ENCODE assay signal across 8 cellular contexts in genomic region chr9:128073260-128073886, GRCh38. TPM values are rescaled to one million over a fixed set of nuclear protein-coding genes. Genes with fewer than 3 reads are reported as not detected.
DNase-seq lines count a peak whose midpoint lies in the region; ATAC-seq and TF ChIP-seq lines count a peak whose summit lies in the region.

No MANE protein-coding gene starts in this region.

- no peak overlapping the region for H3K14ac ChIP-seq in neuronal stem cell (ENCODE audit: low read length)

- no peak overlapping the region for H2AK5ac ChIP-seq in neuronal stem cell (ENCODE audit: low read depth, low read length)

- no peak for ATAC-seq in activated T-cell treated with anti-CD3 and anti-CD28 coated beads, Interleukin-2, amount 50 U/mL, for 72 hours (replicated peaks in 1 of 2)
- ATAC-seq in upper lobe of left lung (ENCODE audit: low FRiP score in 2 of 2), result peak in 1 of 2 donors; percentile 42

- H3K79me1 ChIP-seq in neuronal stem cell (ENCODE audit: low read depth, low read length), result no peaks in the 10 kb centered on the region

- H3K27me3 Mint-ChIP-seq in activated T-cell treated with anti-CD3 and anti-CD28 coated beads, Interleukin-2, amount 50 U/mL, for 72 hours (ENCODE audit: low read depth), result no peaks in the 10 kb centered on the region
- H3K27me3 Mint-ChIP-seq in mesothelial cell of epicardium (ENCODE audit: low read depth), result no peaks in the 10 kb centered on the region

- no peak for DNase-seq in activated T-cell treated with anti-CD3 and anti-CD28 coated beads, Interleukin-2, amount 50 U/mL, for 72 hours
- DNase-seq in activated T-cell treated with anti-CD3 and anti-CD28 coated beads, Interleukin-2, amount 50 U/mL, for 1 hour, result no peak
- DNase-seq in ascending aorta (ENCODE audit: low spot score in 2 of 2), result no peak
- no peak for DNase-seq in mesothelial cell of epicardium (ENCODE audit: low spot score in 2 of 2, unreplicated experiment in 2 of 2)
- no peak for DNase-seq in upper lobe of left lung
- DNase-seq in neuronal stem cell (ENCODE audit: low spot score), result no peak
- no peak for DNase-seq in NCI-H1694 treated with DMSO at 0.1 percent for 48 hours (lab: John Stamatoyannopoulos, UW)
- DNase-seq in RWPE1 (ENCODE audit: low spot score), result no peak

- 68 to 74% methylated on average over 7 of the region's 7 CpGs for WGBS in upper lobe of left lung, 2 donors
- no CpG with 5 or more reads among the region's 7 CpGs for WGBS in neuronal stem cell (ENCODE audit: extremely low coverage in 2 of 2, insufficient read length in 2 of 2, insufficient replicate concordance in 1 of 2), 2 donors

- no peak overlapping the region for H3K4me2 ChIP-seq in neuronal stem cell (ENCODE audit: insufficient read depth, low read length, poor library complexity, severe bottlenecking)

- H3K4me1 Mint-ChIP-seq in activated T-cell treated with anti-CD3 and anti-CD28 coated beads, Interleukin-2, amount 50 U/mL, for 72 hours (ENCODE audit: low read depth), result peaks cover 67% of the 10 kb centered on the region
- peaks cover 45% of the 10 kb centered on the region for H3K4me1 Mint-ChIP-seq in mesothelial cell of epicardium

- peak overlapping the region; percentile 39 to 54 for H3K4me3 Mint-ChIP-seq in activated T-cell treated with anti-CD3 and anti-CD28 coated beads, Interleukin-2, amount 50 U/mL, for 72 hours
- H3K4me3 Mint-ChIP-seq in mesothelial cell of epicardium, result no peak overlapping the region

- H3K27ac Mint-ChIP-seq in activated T-cell treated with anti-CD3 and anti-CD28 coated beads, Interleukin-2, amount 50 U/mL, for 72 hours, result peak overlapping the region; percentile 94
- peak overlapping the region; percentile 90 for H3K27ac Mint-ChIP-seq in mesothelial cell of epicardium

- TF ChIP-seq EP300 in upper lobe of left lung (IDR thresholded peaks at IDR 0.05), result no peak

- TF ChIP-seq CTCF in ascending aorta (IDR thresholded peaks at IDR 0.05) (no peak), mesothelial cell of epicardium (IDR thresholded peaks at IDR 0.05; ENCODE audit: unreplicated experiment) (no peak), upper lobe of left lung (IDR thresholded peaks at IDR 0.05) (no peak), RWPE1 (conservative IDR thresholded peaks at IDR 0.05; ENCODE audit: low read depth) (no peak)

- no peaks in the 10 kb centered on the region for H3K9me3 Mint-ChIP-seq in activated T-cell treated with anti-CD3 and anti-CD28 coated beads, Interleukin-2, amount 50 U/mL, for 72 hours
- H3K9me3 Mint-ChIP-seq in mesothelial cell of epicardium, result no peaks in the 10 kb centered on the region

- H3K36me3 Mint-ChIP-seq in activated T-cell treated with anti-CD3 and anti-CD28 coated beads, Interleukin-2, amount 50 U/mL, for 72 hours (ENCODE audit: insufficient read depth in 2 of 2), result peaks cover 2 to 4% of the 10 kb centered on the region in 2 donors
- H3K36me3 Mint-ChIP-seq in mesothelial cell of epicardium, result no peaks in the 10 kb centered on the region

- H3K4ac ChIP-seq in neuronal stem cell (ENCODE audit: low read length), result no peak overlapping the region

- CTCF ChIA-PET in RWPE1 (lab: Yijun Ruan, JAX), result interaction anchor here (0.9 to 2.0 kb wide), 2 partner anchors 10 to 44 kb away, joined by 3 to 12 read pairs; no protein-coding TSS in a partner anchor

- H3K9ac ChIP-seq in neuronal stem cell (ENCODE audit: low read depth, low read length, poor library complexity), result no peak overlapping the region

- peaks cover 19 to 43% of the 10 kb centered on the region in 2 donors for H3K4me1 ChIP-seq in ascending aorta
- H3K4me1 ChIP-seq in upper lobe of left lung, result peaks cover 52 to 76% (median 64%) of the 10 kb centered on the region in 4 donors
- H3K4me1 ChIP-seq in neuronal stem cell (ENCODE audit: control insufficient read depth in 2 of 2, insufficient read depth in 1 of 2, low read depth in 1 of 2, low read length in 2 of 2), result peaks cover 15 to 19% of the 10 kb centered on the region in 2 donors

- H2AFZ ChIP-seq in neuronal stem cell (ENCODE audit: low read length), result no peak overlapping the region

- intact Hi-C loops in ascending aorta (cut with DNase I), result no loop called here

- H2BK12ac ChIP-seq in neuronal stem cell (ENCODE audit: low read length), result no peak overlapping the region

- no peak overlapping the region for H2BK15ac ChIP-seq in neuronal stem cell (ENCODE audit: low read length)

- no peaks in the 10 kb centered on the region for H3K36me3 ChIP-seq in ascending aorta
- H3K36me3 ChIP-seq in upper lobe of left lung, result no peaks in the 10 kb centered on the region
- H3K36me3 ChIP-seq in neuronal stem cell (replicated peaks in 1 of 2; ENCODE audit: control insufficient read depth in 2 of 2, insufficient read depth in 2 of 2, low read length in 2 of 2), result peaks cover 0 to 4% of the 10 kb centered on the region in 2 donors

- TF ChIP-seq POLR2A in upper lobe of left lung (IDR thresholded peaks at IDR 0.05), result no peak

- no peak overlapping the region for H2BK120ac ChIP-seq in neuronal stem cell (ENCODE audit: low read depth, low read length)

- POLR2A ChIA-PET in RWPE1 (lab: Yijun Ruan, JAX; ENCODE audit: low non-redundant PET), result interaction anchor here (0.6 kb wide), 1 partner anchor 53 kb away, joined by 6 read pairs; no protein-coding TSS in a partner anchor

- H3K23ac ChIP-seq in neuronal stem cell (ENCODE audit: low read depth, low read length, poor library complexity), result no peak overlapping the region

- H4K91ac ChIP-seq in neuronal stem cell (ENCODE audit: low read depth, low read length, poor library complexity), result no peak overlapping the region

- no peak overlapping the region for H4K8ac ChIP-seq in neuronal stem cell (ENCODE audit: low read depth, low read length)

- H3K9me3 ChIP-seq in ascending aorta, result no peaks in the 10 kb centered on the region
- no peaks in the 10 kb centered on the region for H3K9me3 ChIP-seq in upper lobe of left lung
- peaks cover 0 to 4% of the 10 kb centered on the region in 2 donors for H3K9me3 ChIP-seq in neuronal stem cell (replicated peaks in 1 of 2; ENCODE audit: control insufficient read depth in 2 of 2, insufficient read depth in 1 of 2, low read depth in 1 of 2, low read length in 2 of 2)

- no peak overlapping the region for H3K18ac ChIP-seq in neuronal stem cell (ENCODE audit: low read length)

- peak overlapping the region; percentile 3 to 9 for H3K4me3 ChIP-seq in ascending aorta
- H3K4me3 ChIP-seq in upper lobe of left lung, result no peak overlapping the region
- no peak overlapping the region for H3K4me3 ChIP-seq in neuronal stem cell (ENCODE audit: low read length in 2 of 2)

- no peak overlapping the region for H2BK5ac ChIP-seq in neuronal stem cell (ENCODE audit: low read length)

- H3K27ac ChIP-seq in ascending aorta, result peak overlapping the region; percentile 95 to 97
- H3K27ac ChIP-seq in upper lobe of left lung, result peak overlapping the region; percentile 64 to 94 (median 78)
- no peak overlapping the region for H3K27ac ChIP-seq in neuronal stem cell (replicated peaks; ENCODE audit: low read length)
- H3K27ac ChIP-seq in RWPE1, result no peak overlapping the region

- H3K27me3 ChIP-seq in ascending aorta, result no peaks in the 10 kb centered on the region
- H3K27me3 ChIP-seq in upper lobe of left lung, result no peaks in the 10 kb centered on the region
- no peaks in the 10 kb centered on the region for H3K27me3 ChIP-seq in neuronal stem cell (ENCODE audit: control insufficient read depth in 3 of 3, insufficient read depth in 3 of 3, low read depth in 1 of 3, low read length in 3 of 3)

RNA-seq across cellular contexts. Expression of gene SLC25A25, which starts 5.3 kb away (rescaled TPM):
- 10 to 100 TPM in 1 of 2 donors, 1 to 10 TPM in 1; 9.7 to 11.2 TPM for total RNA-seq in activated T-cell treated with anti-CD3 and anti-CD28 coated beads, Interleukin-2, amount 50 U/mL, for 72 hours
- total RNA-seq in ascending aorta, result 27.4 TPM
- total RNA-seq in mesothelial cell of epicardium, result 24.2 to 26.4 TPM (median 26.2 TPM) in 3 replicates
- total RNA-seq in upper lobe of left lung, result 10 to 100 TPM; 23.6 to 40.2 (median 33.7) TPM
- polyA plus RNA-seq in neuronal stem cell (2013, experiment 1 of 2), result 7.8 TPM
- 7.4 TPM for polyA plus RNA-seq in neuronal stem cell (2013, experiment 2 of 2)

RNA-seq across cellular contexts. Expression of gene NAIF1, which starts 6.3 kb away (rescaled TPM):
- total RNA-seq in activated T-cell treated with anti-CD3 and anti-CD28 coated beads, Interleukin-2, amount 50 U/mL, for 72 hours, result 10 to 100 TPM; 11.9 to 17.9 TPM
- total RNA-seq in ascending aorta, result 48.2 TPM
- total RNA-seq in mesothelial cell of epicardium, result 8.5 to 9.2 TPM (median 8.9 TPM) in 3 replicates
- total RNA-seq in upper lobe of left lung, result 10 to 100 TPM in 5 of 6 donors, 1 to 10 TPM in 1; 8.0 to 37.7 (median 13.0) TPM
- polyA plus RNA-seq in neuronal stem cell (2013, experiment 1 of 2), result 6.9 TPM
- 7.8 TPM for polyA plus RNA-seq in neuronal stem cell (2013, experiment 2 of 2)

RNA-seq across cellular contexts. Expression of gene PTGES2, which starts 54.2 kb away (rescaled TPM):
- total RNA-seq in activated T-cell treated with anti-CD3 and anti-CD28 coated beads, Interleukin-2, amount 50 U/mL, for 72 hours, result 10 to 100 TPM; 23.5 to 27.5 TPM
- total RNA-seq in ascending aorta (97.2 TPM), mesothelial cell of epicardium (70.0 to 74.8 TPM (median 72.6 TPM) in 3 replicates), upper lobe of left lung (100 to 1,000 TPM in 1 of 6 donors, 10 to 100 TPM in 5; 45.9 to 116 (median 61.1) TPM)
- 19.0 TPM for polyA plus RNA-seq in neuronal stem cell (2013, experiment 1 of 2)
- polyA plus RNA-seq in neuronal stem cell (2013, experiment 2 of 2), result 21.6 TPM

Comparison
In these comparisons a context has a peak if more than half of its experiments do, and no peak if none do; other contexts are left out.
1. H3K27ac ChIP-seq: peak in ascending aorta (2 of 2) and upper lobe of left lung (4 of 4); none in neuronal stem cell (single experiment) and RWPE1 (single experiment).
2. H3K4me3 ChIP-seq: peak in ascending aorta (2 of 2); none in upper lobe of left lung (0 of 4) and neuronal stem cell (0 of 2).